16 cellular contexts compared by ENCODE assay signal in the genomic region with DNA sequence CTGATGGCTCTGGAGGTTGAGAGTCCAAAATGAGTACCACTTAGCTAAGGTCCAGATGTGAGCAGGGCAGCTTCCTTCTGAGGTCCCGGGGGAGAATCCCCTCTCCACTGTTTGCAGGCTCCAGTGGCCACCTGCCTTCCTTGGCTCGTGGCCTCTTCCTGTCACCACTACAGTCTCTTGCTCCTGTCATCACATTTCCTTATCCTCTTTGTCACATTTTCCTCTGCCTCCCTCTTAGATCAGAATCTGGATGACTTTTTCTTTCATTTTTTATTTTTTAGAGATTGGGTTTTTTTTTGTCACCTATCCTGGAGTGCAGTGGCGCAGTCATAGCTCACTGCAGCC. TPM values are rescaled to one million over a fixed set of nuclear protein-coding genes. Genes with fewer than 3 reads are reported as not detected.
DNase-seq lines count a peak whose midpoint lies in the region; ATAC-seq and TF ChIP-seq lines count a peak whose summit lies in the region.
"Had no signal": no experiment of that assay in that cellular context is flagged by ENCODE, and none has a peak within 500 bp of the region (broad histone marks: within the 10 kb centered on the region; RNA-seq: fewer than 3 reads in every experiment).

No MANE protein-coding gene starts in this region.

- H3K36me3 ChIP-seq in left ventricle myocardium inferior: peaks cover 11% of the 10 kb centered on the region

- TF ChIP-seq CTCF in left ventricle myocardium inferior (IDR thresholded peaks at IDR 0.05; ENCODE audit: borderline replicate concordance) (no peak), WTC11 (IDR thresholded peaks at IDR 0.05) (no peak)

- peak overlapping the region; percentile 25; the same call in 1 of the 2 replicates for H3K27ac Mint-ChIP-seq in WTC11

- no peak for DNase-seq in left ventricle myocardium inferior
- no peak for DNase-seq in left ventricle myocardium superior
- DNase-seq in WTC11 (ENCODE audit: low spot score): no peak
- DNase-seq in epithelial cell of prostate (ENCODE audit: low read depth, low spot score): no peak
- no peak for DNase-seq in NCI-H128 (lab: John Stamatoyannopoulos, UW; ENCODE audit: unreplicated experiment)
- no peak for DNase-seq in NCI-H226
- DNase-seq: central memory CD4-positive, alpha-beta T cell; effector memory CD4-positive, alpha-beta T cell; NCI-H187 treated with DMSO at 0.1 percent for 48 hours; NCI-H526; nucleus accumbens had no signal

- ATAC-seq in left ventricle myocardium superior (no peak), WTC11 (no peak), GM21737 (IDR thresholded peaks at IDR 0.05; ENCODE audit: unreplicated experiment) (no peak)
- ATAC-seq: right lobe of liver had no signal

- no peaks in the 10 kb centered on the region for H3K9me3 ChIP-seq in left ventricle myocardium inferior (replicated peaks)
- H3K9me3 ChIP-seq: adrenal gland, right lobe of liver, thyroid gland had no signal

- CTCF ChIA-PET in WTC11 (lab: Charles Lee): interaction anchor here (1.1 to 2.3 kb wide), 2 partner anchors 10 to 53 kb away, joined by 3 to 8 read pairs; no protein-coding TSS in a partner anchor

- H3K36me3 Mint-ChIP-seq in WTC11: no peaks in the 10 kb centered on the region; the same call in none of the 2 replicates

- H3K4me1 Mint-ChIP-seq in WTC11: peaks cover 31% of the 10 kb centered on the region

- H3K27me3 ChIP-seq in left ventricle myocardium inferior (ENCODE audit: low read depth): no peaks in the 10 kb centered on the region
- H3K27me3 ChIP-seq: adrenal gland, hepatocyte, right lobe of liver, thyroid gland had no signal

- H3K27ac ChIP-seq in left ventricle myocardium inferior (replicated peaks) (peak overlapping the region; percentile 68), epithelial cell of prostate (peak overlapping the region; percentile 44)
- H3K27ac ChIP-seq: adrenal gland, hepatocyte, right lobe of liver, thyroid gland had no signal

- no peaks in the 10 kb centered on the region for H3K27me3 Mint-ChIP-seq in WTC11 (ENCODE audit: low read depth)

- H3K4me1 ChIP-seq in left ventricle myocardium inferior: peaks cover 99% of the 10 kb centered on the region

- intact Hi-C loops in left ventricle myocardium inferior (cut with micrococcal nuclease) (no loop called here), left ventricle myocardium superior (cut with micrococcal nuclease) (no loop called here)

- POLR2A ChIA-PET in WTC11 (lab: Charles Lee): interaction anchor here (0.6 kb wide), 1 partner anchor 1014 kb away, joined by 3 read pairs; no protein-coding TSS in a partner anchor

- no peak overlapping the region for H3K4me3 Mint-ChIP-seq in WTC11

- H3K9me3 Mint-ChIP-seq in WTC11: no peaks in the 10 kb centered on the region

- H3K4me3 ChIP-seq in left ventricle myocardium inferior: no peak overlapping the region
- H3K4me3 ChIP-seq: adrenal gland, hepatocyte, right lobe of liver, thyroid gland had no signal

TF ChIP-seq in WTC11, 78 proteins besides CTCF, POLR2A, EP300 and RAD21 (continues in another document):
- no peak for TF ChIP-seq MYBL2 (CRISPR knock-in tag; IDR thresholded peaks at IDR 0.05)
- no peak for TF ChIP-seq ATF3 (CRISPR knock-in tag; conservative IDR thresholded peaks at IDR 0.05)
- TF ChIP-seq FOXK1 (CRISPR knock-in tag; IDR thresholded peaks at IDR 0.05): no peak
- TF ChIP-seq, protein P1, sequence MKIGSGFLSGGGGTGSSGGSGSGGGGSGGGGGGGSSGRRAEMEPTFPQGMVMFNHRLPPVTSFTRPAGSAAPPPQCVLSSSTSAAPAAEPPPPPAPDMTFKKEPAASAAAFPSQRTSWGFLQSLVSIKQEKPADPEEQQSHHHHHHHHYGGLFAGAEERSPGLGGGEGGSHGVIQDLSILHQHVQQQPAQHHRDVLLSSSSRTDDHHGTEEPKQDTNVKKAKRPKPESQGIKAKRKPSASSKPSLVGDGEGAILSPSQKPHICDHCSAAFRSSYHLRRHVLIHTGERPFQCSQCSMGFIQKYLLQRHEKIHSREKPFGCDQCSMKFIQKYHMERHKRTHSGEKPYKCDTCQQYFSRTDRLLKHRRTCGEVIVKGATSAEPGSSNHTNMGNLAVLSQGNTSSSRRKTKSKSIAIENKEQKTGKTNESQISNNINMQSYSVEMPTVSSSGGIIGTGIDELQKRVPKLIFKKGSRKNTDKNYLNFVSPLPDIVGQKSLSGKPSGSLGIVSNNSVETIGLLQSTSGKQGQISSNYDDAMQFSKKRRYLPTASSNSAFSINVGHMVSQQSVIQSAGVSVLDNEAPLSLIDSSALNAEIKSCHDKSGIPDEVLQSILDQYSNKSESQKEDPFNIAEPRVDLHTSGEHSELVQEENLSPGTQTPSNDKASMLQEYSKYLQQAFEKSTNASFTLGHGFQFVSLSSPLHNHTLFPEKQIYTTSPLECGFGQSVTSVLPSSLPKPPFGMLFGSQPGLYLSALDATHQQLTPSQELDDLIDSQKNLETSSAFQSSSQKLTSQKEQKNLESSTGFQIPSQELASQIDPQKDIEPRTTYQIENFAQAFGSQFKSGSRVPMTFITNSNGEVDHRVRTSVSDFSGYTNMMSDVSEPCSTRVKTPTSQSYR (CRISPR knock-in tag; IDR thresholded peaks at IDR 0.05): no peak
- TF ChIP-seq TEAD4 (CRISPR knock-in tag; IDR thresholded peaks at IDR 0.05): no peak
- no peak for TF ChIP-seq KAT7 (CRISPR knock-in tag; IDR thresholded peaks at IDR 0.05; ENCODE audit: borderline replicate concordance)
- TF ChIP-seq RELA (CRISPR knock-in tag; IDR thresholded peaks at IDR 0.05; ENCODE audit: borderline replicate concordance): no peak
- TF ChIP-seq SMAD3 (CRISPR knock-in tag; IDR thresholded peaks at IDR 0.05; ENCODE audit: borderline replicate concordance): no peak
- no peak for TF ChIP-seq AR (CRISPR knock-in tag; IDR thresholded peaks at IDR 0.05)
- no peak for TF ChIP-seq MLX (CRISPR knock-in tag; IDR thresholded peaks at IDR 0.05)
- TF ChIP-seq, protein P2, sequence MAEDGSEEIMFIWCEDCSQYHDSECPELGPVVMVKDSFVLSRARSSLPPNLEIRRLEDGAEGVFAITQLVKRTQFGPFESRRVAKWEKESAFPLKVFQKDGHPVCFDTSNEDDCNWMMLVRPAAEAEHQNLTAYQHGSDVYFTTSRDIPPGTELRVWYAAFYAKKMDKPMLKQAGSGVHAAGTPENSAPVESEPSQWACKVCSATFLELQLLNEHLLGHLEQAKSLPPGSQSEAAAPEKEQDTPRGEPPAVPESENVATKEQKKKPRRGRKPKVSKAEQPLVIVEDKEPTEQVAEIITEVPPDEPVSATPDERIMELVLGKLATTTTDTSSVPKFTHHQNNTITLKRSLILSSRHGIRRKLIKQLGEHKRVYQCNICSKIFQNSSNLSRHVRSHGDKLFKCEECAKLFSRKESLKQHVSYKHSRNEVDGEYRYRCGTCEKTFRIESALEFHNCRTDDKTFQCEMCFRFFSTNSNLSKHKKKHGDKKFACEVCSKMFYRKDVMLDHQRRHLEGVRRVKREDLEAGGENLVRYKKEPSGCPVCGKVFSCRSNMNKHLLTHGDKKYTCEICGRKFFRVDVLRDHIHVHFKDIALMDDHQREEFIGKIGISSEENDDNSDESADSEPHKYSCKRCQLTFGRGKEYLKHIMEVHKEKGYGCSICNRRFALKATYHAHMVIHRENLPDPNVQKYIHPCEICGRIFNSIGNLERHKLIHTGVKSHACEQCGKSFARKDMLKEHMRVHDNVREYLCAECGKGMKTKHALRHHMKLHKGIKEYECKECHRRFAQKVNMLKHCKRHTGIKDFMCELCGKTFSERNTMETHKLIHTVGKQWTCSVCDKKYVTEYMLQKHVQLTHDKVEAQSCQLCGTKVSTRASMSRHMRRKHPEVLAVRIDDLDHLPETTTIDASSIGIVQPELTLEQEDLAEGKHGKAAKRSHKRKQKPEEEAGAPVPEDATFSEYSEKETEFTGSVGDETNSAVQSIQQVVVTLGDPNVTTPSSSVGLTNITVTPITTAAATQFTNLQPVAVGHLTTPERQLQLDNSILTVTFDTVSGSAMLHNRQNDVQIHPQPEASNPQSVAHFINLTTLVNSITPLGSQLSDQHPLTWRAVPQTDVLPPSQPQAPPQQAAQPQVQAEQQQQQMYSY (CRISPR knock-in tag; IDR thresholded peaks at IDR 0.05): no peak
- no peak for TF ChIP-seq ZNF671 (CRISPR knock-in tag; IDR thresholded peaks at IDR 0.05)

RNA-seq across cellular contexts. Expression of gene MPRIP, which starts 46.9 kb away (rescaled TPM):
- total RNA-seq in left ventricle myocardium inferior (350 TPM), left ventricle myocardium superior (335 TPM), WTC11 (2021) (127 to 140 TPM (median 136 TPM) in 3 replicates)
